In the genomic region with DNA sequence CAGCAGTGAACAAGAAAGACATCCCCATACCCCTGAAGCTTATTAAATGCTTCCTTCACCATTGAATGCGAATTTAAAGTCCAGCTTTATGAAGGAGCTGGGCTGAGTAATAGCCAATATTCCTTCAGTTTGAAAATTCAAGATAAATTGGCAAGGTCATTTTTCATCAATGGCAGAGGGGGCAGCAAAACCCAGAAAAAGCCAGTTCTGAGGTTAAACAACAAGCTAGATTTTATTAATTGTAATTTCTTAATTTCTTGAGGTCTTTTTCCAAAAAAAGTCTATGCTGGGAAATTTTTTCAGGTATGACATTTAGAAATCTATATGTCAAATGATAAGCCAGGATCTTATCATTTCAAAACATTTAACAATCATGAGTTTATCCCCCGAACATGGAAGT, we compare ENCODE assay signal across 17 cellular contexts.
DNase-seq lines count a peak whose midpoint lies in the region; ATAC-seq and TF ChIP-seq lines count a peak whose summit lies in the region.
"Had no signal": no experiment of that assay in that cellular context is flagged by ENCODE, and none has a peak within 500 bp of the region (broad histone marks: within the 10 kb centered on the region; RNA-seq: fewer than 3 reads in every experiment).

No MANE protein-coding gene starts in this region.

- no peak for TF ChIP-seq RAD21 in SK-N-SH (IDR thresholded peaks at IDR 0.05; ENCODE audit: low read length)

- no peak for TF ChIP-seq EP300 in SK-N-SH (IDR thresholded peaks at IDR 0.05; ENCODE audit: borderline replicate concordance in 1 of 2, low read depth in 1 of 2, low read length in 1 of 2)
- TF ChIP-seq EP300 in sigmoid colon (IDR thresholded peaks at IDR 0.05) = no peak

- H3K9me3 ChIP-seq in SK-N-SH = no peaks in the 10 kb centered on the region
- no peaks in the 10 kb centered on the region for H3K9me3 ChIP-seq in RWPE2 (ENCODE audit: severe bottlenecking)
- no peaks in the 10 kb centered on the region for H3K9me3 ChIP-seq in sigmoid colon
- H3K9me3 ChIP-seq: Caco-2, SJSA1 had no signal

- no peaks in the 10 kb centered on the region for H3F3A ChIP-seq in SK-N-SH (replicated peaks; ENCODE audit: insufficient read depth)

- intact Hi-C loops in sigmoid colon (cut with DNase I) = no loop called here

- H3K4me1 ChIP-seq in SK-N-SH (ENCODE audit: control insufficient read depth in 1 of 2, insufficient read depth in 2 of 2, low read depth in 1 of 2, low read length in 1 of 2) = no peaks in the 10 kb centered on the region
- H3K4me1 ChIP-seq in RWPE2 (ENCODE audit: insufficient read depth, poor library complexity, severe bottlenecking) = no peaks in the 10 kb centered on the region
- H3K4me1 ChIP-seq in sigmoid colon = no peaks in the 10 kb centered on the region
- H3K4me1 ChIP-seq: Caco-2, SJSA1 had no signal

- H3K4me3 ChIP-seq in SK-N-SH (ENCODE audit: low read depth in 2 of 2, low read length in 1 of 2) = no peak overlapping the region
- no peak overlapping the region for H3K4me3 ChIP-seq in RWPE2 (ENCODE audit: severe bottlenecking)
- H3K4me3 ChIP-seq in epithelial cell of proximal tubule (ENCODE audit: low read depth, low read length) = no peak overlapping the region
- no peak overlapping the region for H3K4me3 ChIP-seq in sigmoid colon
- H3K4me3 ChIP-seq: SJSA1 had no signal

- no peak overlapping the region for H3K9ac ChIP-seq in SK-N-SH

- H4K20me1 ChIP-seq in SK-N-SH (ENCODE audit: insufficient read depth) = no peaks in the 10 kb centered on the region

- H3K4me2 ChIP-seq in SK-N-SH = no peak overlapping the region

- peak; percentile 19; the same call in 1 of the 2 replicates for TF ChIP-seq CTCF in SK-N-SH (IDR thresholded peaks at IDR 0.05)
- peak; percentile 30 for TF ChIP-seq CTCF in RWPE2 (IDR thresholded peaks at IDR 0.05; ENCODE audit: poor library complexity, severe bottlenecking)
- peak; percentile 15 for TF ChIP-seq CTCF in epithelial cell of proximal tubule (conservative IDR thresholded peaks at IDR 0.05; ENCODE audit: low read depth, low read length)
- no peak for TF ChIP-seq CTCF in sigmoid colon (IDR thresholded peaks at IDR 0.05)

- no peak overlapping the region for H3K27ac ChIP-seq in SK-N-SH (ENCODE audit: low read depth in 2 of 2, low read length in 1 of 2)
- H3K27ac ChIP-seq in RWPE2 (ENCODE audit: poor library complexity, severe bottlenecking) = no peak overlapping the region
- H3K27ac ChIP-seq in sigmoid colon = no peak overlapping the region
- H3K27ac ChIP-seq: SJSA1 had no signal

- H3K36me3 ChIP-seq in SK-N-SH (replicated peaks in 1 of 2; ENCODE audit: control insufficient read depth in 1 of 2, insufficient read depth in 2 of 2, low read length in 1 of 2) (no peaks in the 10 kb centered on the region), RWPE2 (ENCODE audit: low read depth) (no peaks in the 10 kb centered on the region), sigmoid colon (no peaks in the 10 kb centered on the region)
- H3K36me3 ChIP-seq: SJSA1 had no signal

- POLR2A ChIA-PET in SK-N-SH (lab: Yijun Ruan, JAX) = no interaction called here

- H2AFZ ChIP-seq in SK-N-SH (ENCODE audit: low read depth) = no peak overlapping the region

- 52% methylated on average over 2 of the region's 2 CpGs for WGBS in SK-N-SH (ENCODE audit: low lambda C conversion rate)
- WGBS in sigmoid colon, 2 donors = 50 to 98% methylated on average over 2 of the region's 2 CpGs

- H3K9me2 ChIP-seq in SK-N-SH = no peaks in the 10 kb centered on the region

- H3K27me3 ChIP-seq in SK-N-SH (ENCODE audit: insufficient read depth) (no peaks in the 10 kb centered on the region), RWPE2 (ENCODE audit: insufficient read depth, poor library complexity, severe bottlenecking) (no peaks in the 10 kb centered on the region), sigmoid colon (no peaks in the 10 kb centered on the region)
- H3K27me3 ChIP-seq: SJSA1 had no signal

- no peaks in the 10 kb centered on the region for H3K79me2 ChIP-seq in SK-N-SH (ENCODE audit: insufficient read depth)

- no peak for DNase-seq in SK-N-SH
- no peak for DNase-seq in RWPE2 (ENCODE audit: low spot score)
- DNase-seq in epithelial cell of proximal tubule (ENCODE audit: low read depth) = no peak
- DNase-seq in SKM-1 (lab: John Stamatoyannopoulos, UW; ENCODE audit: unreplicated experiment) = no peak
- no peak for DNase-seq in sigmoid colon
- DNase-seq: Caco-2; CD4-positive, alpha-beta T cell; EL; KBM-7; MV-4-11; NCI-H1694 treated with DMSO at 0.1 percent for 48 hours; NCI-H510A; NCI-H774 had no signal

- CTCF ChIA-PET in SK-N-SH (lab: Yijun Ruan, JAX) = interaction anchor here (0.8 kb wide), 1 partner anchor 14 kb away, joined by 3 read pairs; no protein-coding TSS in a partner anchor

- no peak for TF ChIP-seq POLR2A in sigmoid colon (IDR thresholded peaks at IDR 0.05)

- ATAC-seq in SK-N-SH treated with all-trans-retinoic acid at 6 μM for 48 hours (no peak), RWPE2 (ENCODE audit: low read depth) (no peak), GM19463 (IDR thresholded peaks at IDR 0.05; ENCODE audit: unreplicated experiment) (no peak), GM19467 (IDR thresholded peaks at IDR 0.05; ENCODE audit: unreplicated experiment) (no peak)

TF ChIP-seq in SK-N-SH, 30 proteins besides CTCF, POLR2A, EP300 and RAD21:
- TF ChIP-seq GATA2 (CRISPR knock-in tag; IDR thresholded peaks at IDR 0.05) (no peak), FOSL2 (IDR thresholded peaks at IDR 0.05; ENCODE audit: borderline replicate concordance, low read depth) (no peak), ELF1 (IDR thresholded peaks at IDR 0.05) (no peak), POLR2AphosphoS5 (IDR thresholded peaks at IDR 0.05; ENCODE audit: low read depth, low read length) (no peak), GABPA (IDR thresholded peaks at IDR 0.05; ENCODE audit: low read depth) (no peak), TCF12 (IDR thresholded peaks at IDR 0.05) (no peak), CHD2 (IDR thresholded peaks at IDR 0.05; ENCODE audit: low read length, partially characterized antibody) (no peak), TAF1 (IDR thresholded peaks at IDR 0.05; ENCODE audit: borderline replicate concordance, low read depth, low read length) (no peak), RXRA (IDR thresholded peaks at IDR 0.05; ENCODE audit: borderline replicate concordance, low read depth) (no peak), JUND (IDR thresholded peaks at IDR 0.05) (no peak)

TF ChIP-seq in SK-N-SH treated with all-trans-retinoic acid at 6 μM for 48 hours, 23 proteins besides CTCF, POLR2A, EP300 and RAD21:
- TF ChIP-seq ZFP30 (CRISPR knock-in tag; IDR thresholded peaks at IDR 0.05) = no peak
- no peak for TF ChIP-seq PPARA (CRISPR knock-in tag; IDR thresholded peaks at IDR 0.05; ENCODE audit: borderline replicate concordance)
- TF ChIP-seq ESRRG (CRISPR knock-in tag; IDR thresholded peaks at IDR 0.05) = no peak
- TF ChIP-seq, protein P1, sequence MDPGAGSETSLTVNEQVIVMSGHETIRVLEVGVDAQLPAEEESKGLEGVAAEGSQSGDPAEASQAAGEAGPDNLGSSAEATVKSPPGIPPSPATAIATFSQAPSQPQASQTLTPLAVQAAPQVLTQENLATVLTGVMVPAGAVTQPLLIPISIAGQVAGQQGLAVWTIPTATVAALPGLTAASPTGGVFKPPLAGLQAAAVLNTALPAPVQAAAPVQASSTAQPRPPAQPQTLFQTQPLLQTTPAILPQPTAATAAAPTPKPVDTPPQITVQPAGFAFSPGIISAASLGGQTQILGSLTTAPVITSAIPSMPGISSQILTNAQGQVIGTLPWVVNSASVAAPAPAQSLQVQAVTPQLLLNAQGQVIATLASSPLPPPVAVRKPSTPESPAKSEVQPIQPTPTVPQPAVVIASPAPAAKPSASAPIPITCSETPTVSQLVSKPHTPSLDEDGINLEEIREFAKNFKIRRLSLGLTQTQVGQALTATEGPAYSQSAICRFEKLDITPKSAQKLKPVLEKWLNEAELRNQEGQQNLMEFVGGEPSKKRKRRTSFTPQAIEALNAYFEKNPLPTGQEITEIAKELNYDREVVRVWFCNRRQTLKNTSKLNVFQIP (CRISPR knock-in tag; IDR thresholded peaks at IDR 0.05; ENCODE audit: borderline replicate concordance, low read depth) = no peak
- TF ChIP-seq ZNF8 (CRISPR knock-in tag; IDR thresholded peaks at IDR 0.05) = no peak
- TF ChIP-seq, protein P2, sequence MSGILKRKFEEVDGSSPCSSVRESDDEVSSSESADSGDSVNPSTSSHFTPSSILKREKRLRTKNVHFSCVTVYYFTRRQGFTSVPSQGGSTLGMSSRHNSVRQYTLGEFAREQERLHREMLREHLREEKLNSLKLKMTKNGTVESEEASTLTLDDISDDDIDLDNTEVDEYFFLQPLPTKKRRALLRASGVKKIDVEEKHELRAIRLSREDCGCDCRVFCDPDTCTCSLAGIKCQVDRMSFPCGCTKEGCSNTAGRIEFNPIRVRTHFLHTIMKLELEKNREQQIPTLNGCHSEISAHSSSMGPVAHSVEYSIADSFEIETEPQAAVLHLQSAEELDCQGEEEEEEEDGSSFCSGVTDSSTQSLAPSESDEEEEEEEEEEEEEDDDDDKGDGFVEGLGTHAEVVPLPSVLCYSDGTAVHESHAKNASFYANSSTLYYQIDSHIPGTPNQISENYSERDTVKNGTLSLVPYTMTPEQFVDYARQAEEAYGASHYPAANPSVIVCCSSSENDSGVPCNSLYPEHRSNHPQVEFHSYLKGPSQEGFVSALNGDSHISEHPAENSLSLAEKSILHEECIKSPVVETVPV (CRISPR knock-in tag; IDR thresholded peaks at IDR 0.05) = no peak
- TF ChIP-seq SNAI2 (CRISPR knock-in tag; IDR thresholded peaks at IDR 0.05) = no peak
- no peak for TF ChIP-seq ZNF70 (CRISPR knock-in tag; IDR thresholded peaks at IDR 0.05)
- no peak for TF ChIP-seq ZNF565 (CRISPR knock-in tag; conservative IDR thresholded peaks at IDR 0.05; ENCODE audit: low read depth)

Comparison
In these comparisons a context has a peak if more than half of its experiments do, and no peak if none do; other contexts are left out.
1. CTCF ChIP-seq: peak in SK-N-SH (single experiment), RWPE2 (single experiment) and epithelial cell of proximal tubule (single experiment); none in sigmoid colon (0 of 4).